Comparison of ENCODE assay signal across 18 cellular contexts in the genomic region with DNA sequence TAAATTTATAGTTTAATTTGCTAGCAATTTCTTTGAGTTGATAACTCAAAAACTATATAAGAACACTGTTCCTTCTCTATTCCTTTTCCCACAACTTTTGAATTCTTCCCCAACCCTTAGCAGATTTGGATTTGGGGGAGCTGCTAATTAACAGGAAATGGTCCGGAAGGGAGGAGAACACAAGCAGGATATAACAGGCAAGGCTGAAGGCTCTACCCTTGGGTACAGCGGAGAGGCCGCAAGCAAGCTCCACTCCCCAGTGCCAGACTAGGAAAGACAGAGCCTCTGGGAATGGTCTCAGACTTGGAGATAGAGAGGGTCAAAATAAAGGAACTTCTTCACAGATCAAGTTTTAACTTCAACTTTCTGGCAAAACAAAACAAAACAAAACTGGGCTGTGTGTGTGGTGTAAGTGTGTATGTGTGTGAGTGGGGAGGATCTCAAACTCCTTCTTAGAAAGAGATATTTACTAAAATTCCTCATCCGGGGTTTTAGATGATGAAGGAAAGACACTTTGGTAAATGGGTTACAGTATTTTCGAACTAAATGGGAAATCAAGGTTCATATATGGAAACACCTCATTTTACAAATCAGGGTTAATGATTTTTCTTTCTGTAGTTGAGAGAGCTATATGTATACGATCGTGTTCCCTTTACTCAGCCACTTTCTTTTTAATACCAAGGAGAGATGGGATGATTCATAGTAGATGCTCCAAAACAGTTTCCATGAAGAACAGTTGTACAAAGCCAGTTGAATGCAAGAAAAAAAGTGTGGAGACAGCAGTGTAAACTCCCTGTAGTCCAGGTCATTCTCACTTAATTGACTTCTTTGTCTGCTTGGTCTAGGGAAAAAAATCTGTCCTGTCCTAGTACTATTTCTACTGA.
"Had no signal": no experiment of that assay in that cellular context is flagged by ENCODE, and none has a peak within 500 bp of the region (broad histone marks: within the 10 kb centered on the region; RNA-seq: fewer than 3 reads in every experiment).

No MANE protein-coding gene starts in this region.

- H3K36me3 ChIP-seq: ascending aorta, esophagus muscularis mucosa, upper lobe of right lung had no signal

- ATAC-seq: activated T-helper 17 cell treated with anti-CD3 and anti-CD28 coated beads, Interleukin-2, amount 50 U/mL, for 72 hours; T-cell; upper lobe of right lung had no signal

- H3K9me3 ChIP-seq: ascending aorta, esophagus muscularis mucosa, upper lobe of right lung had no signal

- H3K36me3 Mint-ChIP-seq: T-cell had no signal

- H3K4me1 ChIP-seq: ascending aorta, esophagus muscularis mucosa, upper lobe of right lung had no signal

- H3K4me3 ChIP-seq: ascending aorta, esophagus muscularis mucosa, upper lobe of right lung had no signal

- H3K4me3 Mint-ChIP-seq: activated naive CD4-positive, alpha-beta T cell treated with anti-CD3 and anti-CD28 coated beads for 36 hours; activated T-helper 17 cell treated with anti-CD3 and anti-CD28 coated beads, Interleukin-2, amount 50 U/mL, for 72 hours; T-cell had no signal

- H3K27me3 ChIP-seq: ascending aorta, esophagus muscularis mucosa, upper lobe of right lung had no signal

- H3K9me3 Mint-ChIP-seq: activated naive CD4-positive, alpha-beta T cell treated with anti-CD3 and anti-CD28 coated beads for 36 hours; activated T-helper 17 cell treated with anti-CD3 and anti-CD28 coated beads, Interleukin-2, amount 50 U/mL, for 72 hours; T-cell had no signal

- H3K27ac Mint-ChIP-seq: activated naive CD4-positive, alpha-beta T cell treated with anti-CD3 and anti-CD28 coated beads for 36 hours; activated T-helper 17 cell treated with anti-CD3 and anti-CD28 coated beads, Interleukin-2, amount 50 U/mL, for 72 hours; progenitor cell of endocrine pancreas; T-cell had no signal

- H3K27ac ChIP-seq: ascending aorta, esophagus muscularis mucosa, upper lobe of right lung had no signal

- DNase-seq: activated CD4-positive, alpha-beta T cell treated with anti-CD3 and anti-CD28 coated beads for 1 hour; activated CD4-positive, alpha-beta T cell treated with anti-CD3 and anti-CD28 coated beads, Interleukin-2, amount 50 U/mL, for 4 hours; activated naive CD4-positive, alpha-beta T cell treated with anti-CD3 and anti-CD28 coated beads for 36 hours; dermis blood vessel endothelial cell; mesendoderm; right cardiac atrium; small intestine; stimulated activated CD4-positive, alpha-beta T cell treated with anti-CD3 and anti-CD28 coated beads, Interleukin-4, amount 100 ng/mL, for 4 hours; stimulated activated CD8-positive, alpha-beta memory T cell treated with anti-CD3 and anti-CD28 coated beads, Interleukin-4, amount 100 ng/mL, for 48 hours; stimulated activated naive CD4-positive, alpha-beta T cell treated with Interleukin-2 at 50 U/mL for 16 hours; substantia nigra; T-cell; T1000; upper lobe of right lung had no signal
